In genomic region chr2:205845446-205845845, GRCh38 we compare ENCODE assay signal across 24 cellular contexts.
DNase-seq lines count a peak whose midpoint lies in the region; ATAC-seq and TF ChIP-seq lines count a peak whose summit lies in the region.
"Had no signal": no experiment of that assay in that cellular context is flagged by ENCODE, and none has a peak within 500 bp of the region (broad histone marks: within the 10 kb centered on the region; RNA-seq: fewer than 3 reads in every experiment).

No MANE protein-coding gene starts in this region.

- H3K4me3 ChIP-seq in SK-N-SH (ENCODE audit: low read depth in 2 of 2, low read length in 1 of 2), result no peak overlapping the region
- H3K4me3 ChIP-seq: A549; BLaER1 treated with 17β-estradiol and CSF1 and Interleukin-3, amounts not matched to agents 10 nM and 100 nM; GM12878; GM23248 had no signal

- TF ChIP-seq RAD21 in SK-N-SH (IDR thresholded peaks at IDR 0.05; ENCODE audit: low read length), result no peak; the same call in 1 of the 2 replicates

- POLR2A ChIA-PET in SK-N-SH (lab: Yijun Ruan, JAX), result no interaction called here

- no peaks in the 10 kb centered on the region for H3K36me3 ChIP-seq in SK-N-SH (replicated peaks in 1 of 2; ENCODE audit: control insufficient read depth in 1 of 2, insufficient read depth in 2 of 2, low read length in 1 of 2)
- H3K36me3 ChIP-seq: BE2C; BLaER1 treated with 17β-estradiol and CSF1 and Interleukin-3, amounts not matched to agents 10 nM and 100 nM had no signal

- H3K4me2 ChIP-seq in SK-N-SH, result no peak overlapping the region
- H3K4me2 ChIP-seq: A549; BLaER1 treated with 17β-estradiol and CSF1 and Interleukin-3, amounts not matched to agents 10 nM and 100 nM had no signal

- H3K79me2 ChIP-seq in SK-N-SH (ENCODE audit: insufficient read depth), result no peaks in the 10 kb centered on the region

- H4K20me1 ChIP-seq in SK-N-SH (ENCODE audit: insufficient read depth), result no peaks in the 10 kb centered on the region
- H4K20me1 ChIP-seq: BLaER1 treated with 17β-estradiol and CSF1 and Interleukin-3, amounts not matched to agents 10 nM and 100 nM had no signal

- no peak for TF ChIP-seq EP300 in SK-N-SH (IDR thresholded peaks at IDR 0.05; ENCODE audit: borderline replicate concordance in 1 of 2, low read depth in 1 of 2, low read length in 1 of 2)

- H3K9me3 ChIP-seq in SK-N-SH, result no peaks in the 10 kb centered on the region
- H3K9me3 ChIP-seq: A549, BE2C had no signal

- CTCF ChIA-PET in SK-N-SH (lab: Yijun Ruan, JAX), result interaction anchor here (1.2 kb wide), 2 partner anchors 12 to 81 kb away, joined by 3 to 5 read pairs; no protein-coding TSS in a partner anchor

- no peak overlapping the region for H2AFZ ChIP-seq in SK-N-SH (ENCODE audit: low read depth)
- H2AFZ ChIP-seq: GM23248 had no signal

- WGBS in SK-N-SH (ENCODE audit: low lambda C conversion rate), result 29% methylated on average over 3 of the region's 3 CpGs

- H3K9me2 ChIP-seq in SK-N-SH, result no peaks in the 10 kb centered on the region

- no peak overlapping the region for H3K4me3 Mint-ChIP-seq in mesothelial cell of epicardium
- no peak overlapping the region for H3K4me3 Mint-ChIP-seq in activated CD4-positive, alpha-beta T cell treated with anti-CD3 and anti-CD28 coated beads, Interleukin-2, amount 10 ng/mL, durations not matched to agents 24 days and 14 days
- H3K4me3 Mint-ChIP-seq: CD14-positive monocyte; CD4-positive, alpha-beta T cell; CD8-positive, alpha-beta memory T cell had no signal

- H3K4me1 ChIP-seq in SK-N-SH (ENCODE audit: control insufficient read depth in 1 of 2, insufficient read depth in 2 of 2, low read depth in 1 of 2, low read length in 1 of 2), result peaks cover 0 to 6% of the 10 kb centered on the region in 2 experiments; a peak in 2 of 4 replicates
- H3K4me1 ChIP-seq: A549, BE2C had no signal

- ATAC-seq in SK-N-SH treated with all-trans-retinoic acid at 6 μM for 48 hours, result peak; percentile 78
- no peak for ATAC-seq in HG02610 (IDR thresholded peaks at IDR 0.05; ENCODE audit: unreplicated experiment)
- ATAC-seq: A549, GM12878, HCT116 had no signal

- peaks cover 7% of the 10 kb centered on the region for H3K4me1 Mint-ChIP-seq in mesothelial cell of epicardium
- H3K4me1 Mint-ChIP-seq in activated CD4-positive, alpha-beta T cell treated with anti-CD3 and anti-CD28 coated beads, Interleukin-2, amount 10 ng/mL, durations not matched to agents 24 days and 14 days, result no peaks in the 10 kb centered on the region
- H3K4me1 Mint-ChIP-seq: CD8-positive, alpha-beta memory T cell had no signal

- H3K27ac ChIP-seq in SK-N-SH (ENCODE audit: low read depth in 2 of 2, low read length in 1 of 2), result no peak overlapping the region
- H3K27ac ChIP-seq: A549; BLaER1 treated with 17β-estradiol and CSF1 and Interleukin-3, amounts not matched to agents 10 nM and 100 nM; GM23248 had no signal

- no peak overlapping the region for H3K9ac ChIP-seq in SK-N-SH
- H3K9ac ChIP-seq: BLaER1 treated with 17β-estradiol and CSF1 and Interleukin-3, amounts not matched to agents 10 nM and 100 nM; GM23248 had no signal

- intact Hi-C loops in activated CD4-positive, alpha-beta T cell treated with anti-CD3 and anti-CD28 coated beads, Interleukin-2, amount 10 ng/mL, durations not matched to agents 24 days and 14 days (cut with micrococcal nuclease), result no loop called here

- no peaks in the 10 kb centered on the region for H3K36me3 Mint-ChIP-seq in mesothelial cell of epicardium
- H3K36me3 Mint-ChIP-seq in activated CD4-positive, alpha-beta T cell treated with anti-CD3 and anti-CD28 coated beads, Interleukin-2, amount 10 ng/mL, durations not matched to agents 24 days and 14 days (ENCODE audit: low read depth), result no peaks in the 10 kb centered on the region
- H3K36me3 Mint-ChIP-seq: CD14-positive monocyte; CD8-positive, alpha-beta memory T cell had no signal

- no peaks in the 10 kb centered on the region for H3K27me3 ChIP-seq in SK-N-SH (ENCODE audit: insufficient read depth)
- H3K27me3 ChIP-seq: BE2C; BLaER1 treated with 17β-estradiol and CSF1 and Interleukin-3, amounts not matched to agents 10 nM and 100 nM had no signal

- TF ChIP-seq CTCF in SK-N-SH (IDR thresholded peaks at IDR 0.05) (no peak), mesothelial cell of epicardium (IDR thresholded peaks at IDR 0.05; ENCODE audit: unreplicated experiment) (no peak)

- peak overlapping the region; percentile 9 for H3K27ac Mint-ChIP-seq in mesothelial cell of epicardium
- H3K27ac Mint-ChIP-seq in activated CD4-positive, alpha-beta T cell treated with anti-CD3 and anti-CD28 coated beads, Interleukin-2, amount 10 ng/mL, durations not matched to agents 24 days and 14 days, result no peak overlapping the region
- H3K27ac Mint-ChIP-seq: CD14-positive monocyte; CD4-positive, alpha-beta T cell; CD8-positive, alpha-beta memory T cell had no signal

- no peaks in the 10 kb centered on the region for H3F3A ChIP-seq in SK-N-SH (replicated peaks; ENCODE audit: insufficient read depth)

- DNase-seq in SK-N-SH (no peak), fibroblast of gingiva (ENCODE audit: low read depth) (peak; percentile 56), mesothelial cell of epicardium (ENCODE audit: low spot score in 2 of 2, unreplicated experiment in 2 of 2) (no peak)
- no peak for DNase-seq in activated CD4-positive, alpha-beta T cell treated with anti-CD3 and anti-CD28 coated beads, Interleukin-2, amount 10 ng/mL, durations not matched to agents 24 days and 14 days
- no peak for DNase-seq in NK-92 treated with Interleukin-12 subunit alpha and Interleukin-12 subunit beta, amount 100 ng/mL, for 24 hours (lab: John Stamatoyannopoulos, UW)
- DNase-seq: 8988T; ACHN; AML-193; BE2C; CD4-positive, alpha-beta T cell; CD8-positive, alpha-beta memory T cell; DMS 273 treated with DMSO at 0.1 percent for 48 hours; DMS79; EL; GDM1; GM23248; H7 had no signal

- H3K9me3 Mint-ChIP-seq in mesothelial cell of epicardium, result no peaks in the 10 kb centered on the region
- no peaks in the 10 kb centered on the region for H3K9me3 Mint-ChIP-seq in activated CD4-positive, alpha-beta T cell treated with anti-CD3 and anti-CD28 coated beads, Interleukin-2, amount 10 ng/mL, durations not matched to agents 24 days and 14 days
- H3K9me3 Mint-ChIP-seq: CD4-positive, alpha-beta T cell had no signal

- H3K27me3 Mint-ChIP-seq in mesothelial cell of epicardium (ENCODE audit: low read depth), result no peaks in the 10 kb centered on the region
- H3K27me3 Mint-ChIP-seq in activated CD4-positive, alpha-beta T cell treated with anti-CD3 and anti-CD28 coated beads, Interleukin-2, amount 10 ng/mL, durations not matched to agents 24 days and 14 days, result peaks cover 13% of the 10 kb centered on the region

TF ChIP-seq in SK-N-SH treated with all-trans-retinoic acid at 6 μM for 48 hours, 23 proteins besides CTCF, POLR2A, EP300 and RAD21:
- no peak for TF ChIP-seq ZFP3 (CRISPR knock-in tag; IDR thresholded peaks at IDR 0.05)

TF ChIP-seq in SK-N-SH, 30 proteins besides CTCF, POLR2A, EP300 and RAD21 (continues in another document):
- TF ChIP-seq FOSL2 (IDR thresholded peaks at IDR 0.05; ENCODE audit: borderline replicate concordance, low read depth), result no peak
- TF ChIP-seq NRF1 (IDR thresholded peaks at IDR 0.05; ENCODE audit: low read depth, low read length), result no peak
- TF ChIP-seq TAF1 (IDR thresholded peaks at IDR 0.05; ENCODE audit: borderline replicate concordance, low read depth, low read length), result no peak
- no peak for TF ChIP-seq ELF1 (IDR thresholded peaks at IDR 0.05)
- TF ChIP-seq PBX3 (IDR thresholded peaks at IDR 0.05), result no peak
- no peak for TF ChIP-seq MEF2A (IDR thresholded peaks at IDR 0.05; ENCODE audit: borderline replicate concordance, low read depth)
- TF ChIP-seq YY1 (IDR thresholded peaks at IDR 0.05; ENCODE audit: low read depth), result no peak
- no peak for TF ChIP-seq MXI1 (IDR thresholded peaks at IDR 0.05; ENCODE audit: low read depth, low read length)
- TF ChIP-seq MAX (IDR thresholded peaks at IDR 0.05; ENCODE audit: low read depth), result no peak
- no peak for TF ChIP-seq JUND (IDR thresholded peaks at IDR 0.05)
- no peak for TF ChIP-seq POLR2AphosphoS5 (IDR thresholded peaks at IDR 0.05; ENCODE audit: low read depth, low read length)
- no peak for TF ChIP-seq GABPA (IDR thresholded peaks at IDR 0.05; ENCODE audit: low read depth)
- TF ChIP-seq IRF3 (IDR thresholded peaks at IDR 0.05; ENCODE audit: low read depth, low read length), result no peak
- no peak for TF ChIP-seq RCOR1 (IDR thresholded peaks at IDR 0.05; ENCODE audit: low read length)
- TF ChIP-seq RFX5 (IDR thresholded peaks at IDR 0.05; ENCODE audit: low read length), result no peak
- no peak for TF ChIP-seq GATA2 (CRISPR knock-in tag; IDR thresholded peaks at IDR 0.05)
